ENCODE assay signal across 8 cellular contexts in genomic region chr19:40420766-40421467, GRCh38. TPM values are rescaled to one million over a fixed set of nuclear protein-coding genes. Genes with fewer than 3 reads are reported as not detected.
DNase-seq lines count a peak whose midpoint lies in the region; ATAC-seq, FAIRE-seq and TF ChIP-seq lines count a peak whose summit lies in the region.

No MANE protein-coding gene starts in this region.

- FAIRE-seq in kidney (lab: Jason Lieb, UNC): no peak

- ATAC-seq in HG02870 (IDR thresholded peaks at IDR 0.05; ENCODE audit: unreplicated experiment): peak; percentile 32
- ATAC-seq in activated CD4-positive, CD25-positive, alpha-beta regulatory T cell treated with anti-CD3 and anti-CD28 coated beads, Interleukin-2, amount 50 U/mL, for 24 hours: peak; percentile 26 to 40
- ATAC-seq in HG03457 (IDR thresholded peaks at IDR 0.05; ENCODE audit: unreplicated experiment): no peak

- intact Hi-C loops in kidney (cut with DNase I): no loop called here

- peak overlapping the region; percentile 93 to 100 for H3K27ac ChIP-seq in kidney (ENCODE audit: low read depth in 2 of 2, low read length in 2 of 2)

- DNase-seq in GM06990 (ENCODE audit: extremely low read depth, insufficient read length): peak; percentile 88
- DNase-seq in NCI-H226: peak; percentile 91
- DNase-seq in cerebellar nuclear complex (lab: John Stamatoyannopoulos, UW): peak; percentile 45 to 68
- DNase-seq in kidney: peak; percentile 98
- peak; percentile 65 for DNase-seq in stimulated activated CD4-positive, alpha-beta T cell treated with anti-CD3 and anti-CD28 coated beads, Interleukin-12 subunit alpha, Interleukin-12 subunit beta, amount 100 ng/mL, for 4 hours

- H3K4me1 ChIP-seq in kidney (ENCODE audit: control insufficient read depth in 1 of 2, insufficient read depth in 1 of 2, low read depth in 1 of 2, low read length in 2 of 2): peaks cover 6 to 8% of the 10 kb centered on the region in 2 donors

- H3K36me3 ChIP-seq in GM06990 (ENCODE audit: control insufficient read depth, insufficient read depth, low read length) (peaks cover 8% of the 10 kb centered on the region), kidney (ENCODE audit: control insufficient read depth in 1 of 2, insufficient read depth in 2 of 2, low read length in 2 of 2) (peaks cover 4 to 14% of the 10 kb centered on the region in 2 donors)

- peak overlapping the region; percentile 87 to 90 for H3K9ac ChIP-seq in kidney (ENCODE audit: low read length in 2 of 2)

- peak; percentile 98 for TF ChIP-seq CTCF in GM06990 (IDR thresholded peaks at IDR 0.05; ENCODE audit: insufficient read depth, low read length, poor library complexity, severe bottlenecking)
- peak; percentile 85 for TF ChIP-seq CTCF in kidney (IDR thresholded peaks at IDR 0.05; ENCODE audit: borderline replicate concordance, extremely low read depth, insufficient read depth)

- H3K4me3 ChIP-seq in GM06990 (replicated peaks; ENCODE audit: low read depth, low read length) (peak overlapping the region; percentile 77), kidney (ENCODE audit: low read length in 2 of 2) (peak overlapping the region; percentile 51 to 72)

- H3K9me3 ChIP-seq in kidney (ENCODE audit: control insufficient read depth in 1 of 2, low read length in 2 of 2): no peaks in the 10 kb centered on the region

- no peaks in the 10 kb centered on the region for H3K27me3 ChIP-seq in GM06990 (replicated peaks; ENCODE audit: control insufficient read depth, insufficient read depth, low read length)

RNA-seq across cellular contexts. Expression of gene SERTAD1, which starts 4.9 kb away (rescaled TPM):
- 14.8 TPM for total RNA-seq in kidney
- polyA plus RNA-seq in kidney (ENCODE audit: insufficient read depth, low read depth, low replicate concordance): 18.2 TPM

RNA-seq across cellular contexts. Expression of gene PRX, which starts 7.7 kb away (rescaled TPM):
- total RNA-seq in kidney: 4.5 TPM
- 12.6 TPM for polyA plus RNA-seq in kidney (ENCODE audit: insufficient read depth, low read depth, low replicate concordance)

RNA-seq across cellular contexts. Expression of gene SERTAD3, which starts 23.2 kb away (rescaled TPM):
- 38.4 TPM for total RNA-seq in kidney
- polyA plus RNA-seq in kidney (ENCODE audit: insufficient read depth, low read depth, low replicate concordance): 29.9 TPM

RNA-seq across cellular contexts. Expression of gene HIPK4, which starts 30.9 kb away (rescaled TPM):
- 0.09 TPM for total RNA-seq in kidney
- polyA plus RNA-seq in kidney (ENCODE audit: insufficient read depth, low read depth, low replicate concordance): not detected

RNA-seq across cellular contexts. Expression of gene BLVRB, which starts 44.6 kb away (rescaled TPM):
- total RNA-seq in kidney: 89.9 TPM
- 248 TPM for polyA plus RNA-seq in kidney (ENCODE audit: insufficient read depth, low read depth, low replicate concordance)
